9 cellular contexts compared by ENCODE assay signal in the genomic region with DNA sequence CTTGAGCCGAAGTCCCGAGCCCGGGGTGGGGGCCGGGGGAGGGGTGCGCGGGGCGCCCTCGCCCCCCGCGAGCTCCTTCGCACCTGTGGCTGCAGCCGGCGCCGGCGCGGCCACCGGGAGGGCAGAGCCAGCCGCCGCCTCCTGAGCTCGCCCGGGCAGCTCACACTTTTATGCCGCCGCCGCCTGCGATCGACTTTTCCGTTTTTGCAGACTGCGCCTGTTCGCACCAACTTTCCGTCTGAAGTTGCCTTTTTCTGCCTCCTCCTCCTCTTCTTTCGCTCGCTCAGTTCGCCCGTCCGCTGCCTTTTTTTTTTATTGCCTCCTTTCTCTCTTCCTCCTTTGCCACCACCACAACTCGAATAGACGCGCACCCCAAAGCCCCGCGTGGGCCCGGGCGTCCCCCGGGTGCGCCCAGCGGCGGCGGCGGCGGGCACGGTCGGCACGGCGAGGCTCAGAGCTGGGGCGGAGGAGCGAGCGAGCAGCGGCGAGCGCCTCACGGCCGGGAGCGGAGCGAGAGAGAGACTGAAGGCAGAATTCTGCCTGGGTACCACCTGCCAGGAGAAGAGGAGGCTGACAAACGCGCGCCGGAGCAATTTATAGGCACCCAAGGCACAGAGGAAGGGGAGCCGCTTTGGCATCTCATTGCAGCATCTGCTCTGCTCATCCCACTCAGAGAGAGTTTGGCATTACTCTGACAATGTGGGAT. TPM values are rescaled to one million over a fixed set of nuclear protein-coding genes. Genes with fewer than 3 reads are reported as not detected.
DNase-seq lines count a peak whose midpoint lies in the region; ATAC-seq, FAIRE-seq and TF ChIP-seq lines count a peak whose summit lies in the region.
"Had no signal": no experiment of that assay in that cellular context is flagged by ENCODE, and none has a peak within 500 bp of the region (broad histone marks: within the 10 kb centered on the region; RNA-seq: fewer than 3 reads in every experiment).

C1QL3 (minus strand) TSS at position 569 of the 706 bp plus-strand sequence. CDS start 814 bp downstream, outside the sequence.

- TF ChIP-seq CTCF in astrocyte of the spinal cord (IDR thresholded peaks at IDR 0.05; ENCODE audit: low read depth, low read length) (no peak), kidney (IDR thresholded peaks at IDR 0.05; ENCODE audit: borderline replicate concordance, extremely low read depth, insufficient read depth) (no peak)

- peaks cover 0 to 8% of the 10 kb centered on the region in 2 donors for H3K4me1 ChIP-seq in kidney (ENCODE audit: control insufficient read depth in 1 of 2, insufficient read depth in 1 of 2, low read depth in 1 of 2, low read length in 2 of 2)

- no peaks in the 10 kb centered on the region for H3K36me3 ChIP-seq in kidney (ENCODE audit: control insufficient read depth in 1 of 2, insufficient read depth in 2 of 2, low read length in 2 of 2)

- no peak within 1 kb of the TSS for H3K9ac ChIP-seq in kidney (ENCODE audit: low read length in 2 of 2)

- ATAC-seq in GM21576 (IDR thresholded peaks at IDR 0.05; ENCODE audit: unreplicated experiment) = peak; percentile 36

- H3K27ac ChIP-seq in kidney (ENCODE audit: low read depth in 2 of 2, low read length in 2 of 2) = no peak within 1 kb of the TSS

- intact Hi-C loops in kidney (cut with DNase I) = no loop called here

- peak; percentile 87 for DNase-seq in NCI-H146 (lab: John Stamatoyannopoulos, UW)
- peak; percentile 18 for DNase-seq in astrocyte of the spinal cord (ENCODE audit: low read depth, low spot score)
- DNase-seq in kidney = no peak
- DNase-seq in stimulated activated CD4-positive, alpha-beta T cell treated with anti-CD3 and anti-CD28 coated beads, Interleukin-4, amount 100 ng/mL, for 24 hours = peak; percentile 15
- no peak for DNase-seq in superior temporal gyrus (ENCODE audit: extremely low spot score)
- no peak for DNase-seq in NCI-H1930 (lab: John Stamatoyannopoulos, UW)

- in situ Hi-C loops in astrocyte of the spinal cord (cut with HindIII; ENCODE audit: low sequenced_read_pairs) = no loop called here

- no peak for FAIRE-seq in kidney (lab: Jason Lieb, UNC)

- no peaks in the 10 kb centered on the region for H3K9me3 ChIP-seq in kidney (ENCODE audit: control insufficient read depth in 1 of 2, low read length in 2 of 2)

- H3K4me3 ChIP-seq in GM08714 (ENCODE audit: low read length) = peak within 1 kb of the TSS; percentile 47; the same call in 1 of the 2 replicates
- H3K4me3 ChIP-seq in astrocyte of the spinal cord (ENCODE audit: low read depth, low read length) = peak within 1 kb of the TSS; percentile 24
- H3K4me3 ChIP-seq in kidney (ENCODE audit: low read length in 2 of 2) = peak within 1 kb of the TSS; percentile 17 to 38

RNA-seq across cellular contexts. Expression of gene C1QL3, which starts in this region (rescaled TPM):
- not detected for total RNA-seq in kidney
- polyA plus RNA-seq in kidney (ENCODE audit: insufficient read depth, low read depth, low replicate concordance) = not detected
- total RNA-seq: T-helper 1 cell treated with Interleukin-12 subunit alpha and Interleukin-12 subunit beta and Interleukin-4 antibody, amounts not matched to agents 30 ng/mL and 1 ng/mL, for 36 hours had no signal

Comparison
In these comparisons a context has a peak if more than half of its experiments do, and no peak if none do; other contexts are left out.
1. DNase-seq: peak in NCI-H146 (single experiment), astrocyte of the spinal cord (single experiment) and stimulated activated CD4-positive, alpha-beta T cell treated with anti-CD3 and anti-CD28 coated beads, Interleukin-4, amount 100 ng/mL, for 24 hours (single experiment); none in kidney (single experiment), superior temporal gyrus (single experiment) and NCI-H1930 (0 of 2).
2. Peak in every context shown above with its lines, with median percentiles within 50 percentile points of each other: H3K4me3 ChIP-seq.